Comparison of ENCODE assay signal across 11 cellular contexts in the genomic region with DNA sequence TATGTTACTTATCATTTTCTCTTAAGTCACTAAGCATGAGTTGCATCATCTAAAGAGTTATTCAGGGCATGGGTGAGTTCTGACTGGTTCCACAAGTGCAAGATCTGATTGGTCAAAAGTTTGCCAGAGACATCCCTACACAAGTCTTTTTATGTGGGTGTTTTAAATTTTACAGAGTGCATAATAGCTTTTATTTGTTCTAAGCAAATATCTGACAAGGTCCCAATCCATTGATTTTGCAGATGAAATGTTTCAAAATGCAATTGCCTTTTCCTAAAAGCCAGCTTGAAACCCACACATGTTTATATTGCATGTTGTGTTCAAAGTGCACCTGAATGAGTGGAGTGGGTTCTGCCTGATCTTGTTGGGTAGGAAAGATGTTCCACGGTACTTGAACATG.
"Had no signal": no experiment of that assay in that cellular context is flagged by ENCODE, and none has a peak within 500 bp of the region (broad histone marks: within the 10 kb centered on the region; RNA-seq: fewer than 3 reads in every experiment).

No MANE protein-coding gene starts in this region.

- DNase-seq: GM23248, GOT3, H7, H9, HCEC 1CT, HFFc6 had no signal

- FAIRE-seq: H1, H54 had no signal

- ATAC-seq: GM23338, HCT116 had no signal

- H3K4me3 ChIP-seq: GM23248, GM23338, HAP-1 had no signal

- H2AFZ ChIP-seq: GM23248, GM23338 had no signal

- H3K4me2 ChIP-seq: GM23338 had no signal

- H3K36me3 ChIP-seq: HAP-1 had no signal

- H3K27ac ChIP-seq: GM23248 had no signal

- H3K4me1 ChIP-seq: HAP-1 had no signal

- H3K9me3 ChIP-seq: HAP-1 had no signal

- H3K9ac ChIP-seq: GM23248 had no signal
